18 cellular contexts compared by ENCODE assay signal in the genomic region with DNA sequence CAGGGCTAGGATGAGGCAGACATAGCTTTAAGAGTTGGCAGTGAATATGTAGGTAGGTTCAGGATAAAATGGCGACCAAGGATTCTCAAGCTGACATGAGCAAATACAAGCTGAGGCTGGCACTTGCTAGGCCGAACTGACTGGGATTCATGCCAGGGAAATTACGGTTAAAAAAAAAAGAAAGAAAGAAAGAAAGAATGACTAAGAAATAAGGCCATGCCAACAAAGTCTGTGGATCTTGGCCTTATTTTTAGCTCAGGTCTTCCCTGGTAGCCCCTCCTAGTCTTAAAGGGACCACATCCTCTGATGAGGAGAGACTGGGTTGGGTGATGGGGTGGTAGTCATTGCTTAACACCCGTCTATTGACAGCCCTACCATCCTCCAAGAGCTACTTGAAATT.
DNase-seq lines count a peak whose midpoint lies in the region; ATAC-seq, FAIRE-seq and TF ChIP-seq lines count a peak whose summit lies in the region.
"Had no signal": no experiment of that assay in that cellular context is flagged by ENCODE, and none has a peak within 500 bp of the region (broad histone marks: within the 10 kb centered on the region; RNA-seq: fewer than 3 reads in every experiment).

No MANE protein-coding gene starts in this region.

- H3K4me2 ChIP-seq in keratinocyte (ENCODE audit: control insufficient read depth, extremely low read depth, insufficient read depth, low read depth, low read length), result peak overlapping the region; percentile 26

- peaks cover 14% of the 10 kb centered on the region for H3K27me3 Mint-ChIP-seq in MCF 10A (ENCODE audit: insufficient read depth, unreplicated experiment)
- H3K27me3 Mint-ChIP-seq: activated CD4-positive, alpha-beta memory T cell treated with anti-CD3 and anti-CD28 coated beads for 36 hours had no signal

- DNase-seq in MCF 10A (ENCODE audit: unreplicated experiment) (peak; percentile 58), breast epithelium (ENCODE audit: low spot score in 2 of 2) (no peak), cardiac fibroblast (ENCODE audit: low read depth in 2 of 2) (peak; percentile 27 to 36), keratinocyte (ENCODE audit: low read depth, low spot score) (no peak), tibial nerve (ENCODE audit: low spot score in 2 of 2) (no peak), omental fat pad (ENCODE audit: low spot score) (no peak), MG63 (no peak)
- DNase-seq: 8988T; activated CD4-positive, alpha-beta memory T cell treated with anti-CD3 and anti-CD28 coated beads for 36 hours; CD8-positive, alpha-beta T cell; mesenchymal stem cell; NCI-H187 treated with DMSO at 0.1 percent for 48 hours; NCI-H526 treated with DMSO at 0.1 percent for 48 hours; right lobe of liver; stimulated activated CD4-positive, alpha-beta T cell treated with anti-CD3 and anti-CD28 coated beads, Interleukin-4, amount 100 ng/mL, for 1 hour had no signal

- H3K79me2 ChIP-seq in keratinocyte (ENCODE audit: control insufficient read depth, insufficient read depth, low read length), result no peaks in the 10 kb centered on the region

- TF ChIP-seq CTCF in MCF 10A (IDR thresholded peaks at IDR 0.05; ENCODE audit: unreplicated experiment) (no peak), breast epithelium (IDR thresholded peaks at IDR 0.05) (no peak), cardiac fibroblast (IDR thresholded peaks at IDR 0.05; ENCODE audit: low read depth, low read length) (no peak), keratinocyte (optimal IDR thresholded peaks at IDR 0.05 in 1 of 3, IDR thresholded peaks at IDR 0.05 in 1 of 3, conservative IDR thresholded peaks at IDR 0.05 in 1 of 3; ENCODE audit: extremely low read depth in 1 of 3, insufficient read depth in 2 of 3, low read length in 3 of 3) (no peak), tibial nerve (IDR thresholded peaks at IDR 0.05) (no peak), omental fat pad (IDR thresholded peaks at IDR 0.05) (no peak)

- no peaks in the 10 kb centered on the region for H3K36me3 Mint-ChIP-seq in MCF 10A (ENCODE audit: insufficient read depth, unreplicated experiment)
- H3K36me3 Mint-ChIP-seq: activated CD4-positive, alpha-beta memory T cell treated with anti-CD3 and anti-CD28 coated beads for 36 hours; CD8-positive, alpha-beta T cell had no signal

- dilution Hi-C loops in keratinocyte (cut with MboI; ENCODE audit: extremely low pct_ligation_motif_present, low sequenced_read_pairs), result no loop called here

- H3K4me1 ChIP-seq in breast epithelium (no peaks in the 10 kb centered on the region), keratinocyte (ENCODE audit: control insufficient read depth, extremely low read depth, insufficient read depth, low read length) (peaks cover 4% of the 10 kb centered on the region), tibial nerve (no peaks in the 10 kb centered on the region)
- H3K4me1 ChIP-seq: right lobe of liver had no signal

- no peaks in the 10 kb centered on the region for H3K4me1 Mint-ChIP-seq in MCF 10A (ENCODE audit: insufficient read depth, unreplicated experiment)

- H3K36me3 ChIP-seq in breast epithelium, result no peaks in the 10 kb centered on the region
- H3K36me3 ChIP-seq in keratinocyte (ENCODE audit: control insufficient read depth in 2 of 2, extremely low read depth in 1 of 2, insufficient read depth in 2 of 2, low read length in 2 of 2), result no peaks in the 10 kb centered on the region
- no peaks in the 10 kb centered on the region for H3K36me3 ChIP-seq in tibial nerve
- H3K36me3 ChIP-seq in MG63, result no peaks in the 10 kb centered on the region
- H3K36me3 ChIP-seq: right lobe of liver had no signal

- H3K4me3 Mint-ChIP-seq in MCF 10A (ENCODE audit: unreplicated experiment), result no peak overlapping the region
- H3K4me3 Mint-ChIP-seq: activated CD4-positive, alpha-beta memory T cell treated with anti-CD3 and anti-CD28 coated beads for 36 hours; CD8-positive, alpha-beta T cell had no signal

- peaks cover 11% of the 10 kb centered on the region for H3K9me3 Mint-ChIP-seq in MCF 10A (ENCODE audit: unreplicated experiment)
- H3K9me3 Mint-ChIP-seq: activated CD4-positive, alpha-beta memory T cell treated with anti-CD3 and anti-CD28 coated beads for 36 hours; CD8-positive, alpha-beta T cell had no signal

- ATAC-seq in GM18517 (IDR thresholded peaks at IDR 0.05; ENCODE audit: unreplicated experiment) (no peak), omental fat pad (ENCODE audit: low FRiP score) (no peak)
- ATAC-seq: CD8-positive, alpha-beta T cell; Panc1; right lobe of liver had no signal

- H3K4me3 ChIP-seq in breast epithelium (no peak overlapping the region), cardiac fibroblast (replicated peaks in 1 of 2; ENCODE audit: low read depth in 2 of 2, low read length in 2 of 2) (no peak overlapping the region), keratinocyte (ENCODE audit: control insufficient read depth in 2 of 3, extremely low read depth in 1 of 3, insufficient read depth in 2 of 3, low read depth in 1 of 3, low read length in 3 of 3) (no peak overlapping the region), tibial nerve (no peak overlapping the region), MG63 (no peak overlapping the region)
- H3K4me3 ChIP-seq: right lobe of liver had no signal

- TF ChIP-seq POLR2A in breast epithelium (IDR thresholded peaks at IDR 0.05), result no peak
- no peak for TF ChIP-seq POLR2A in tibial nerve (IDR thresholded peaks at IDR 0.05)

- intact Hi-C loops in MCF 10A (cut with micrococcal nuclease), result no loop called here
- intact Hi-C loops in breast epithelium (cut with DNase I; ENCODE audit: low total_unique reads), result no loop called here

- H3K9ac ChIP-seq in keratinocyte (ENCODE audit: control insufficient read depth, extremely low read depth, insufficient read depth, low read length), result no peak overlapping the region

- H3K27ac Mint-ChIP-seq in MCF 10A (ENCODE audit: low read depth, unreplicated experiment), result no peak overlapping the region
- H3K27ac Mint-ChIP-seq: activated CD4-positive, alpha-beta memory T cell treated with anti-CD3 and anti-CD28 coated beads for 36 hours; CD8-positive, alpha-beta T cell had no signal

- POLR2A ChIA-PET in MCF 10A (lab: Yijun Ruan, JAX), result interaction anchor here (0.6 to 1.1 kb wide), 3 partner anchors 45 to 623 kb away, joined by 3 to 4 read pairs (median 4); no protein-coding TSS in a partner anchor

- CTCF ChIA-PET in MCF 10A (lab: Yijun Ruan, JAX), result interaction anchor here (0.6 kb wide), 1 partner anchor 10 kb away, joined by 3 read pairs; no protein-coding TSS in a partner anchor

- BruUV-seq in MCF 10A (replicated peaks; lab: Mats Ljungman, UMichigan), result no TSS peak

- H3K9me3 ChIP-seq in breast epithelium, result no peaks in the 10 kb centered on the region
- no peaks in the 10 kb centered on the region for H3K9me3 ChIP-seq in keratinocyte (ENCODE audit: control insufficient read depth, low read depth, low read length)
- H3K9me3 ChIP-seq in tibial nerve, result no peaks in the 10 kb centered on the region
- H3K9me3 ChIP-seq in MG63, result no peaks in the 10 kb centered on the region
- H3K9me3 ChIP-seq: right lobe of liver had no signal

- peak overlapping the region; percentile 66 for H2AFZ ChIP-seq in keratinocyte (ENCODE audit: control insufficient read depth, low read length)

- H3K27me3 ChIP-seq in breast epithelium (no peaks in the 10 kb centered on the region), keratinocyte (ENCODE audit: control insufficient read depth, extremely low read depth, insufficient read depth, low read length) (no peaks in the 10 kb centered on the region), tibial nerve (no peaks in the 10 kb centered on the region), MG63 (no peaks in the 10 kb centered on the region)
- H3K27me3 ChIP-seq: right lobe of liver had no signal

- H3K27ac ChIP-seq in breast epithelium (no peak overlapping the region), keratinocyte (ENCODE audit: control insufficient read depth, insufficient read depth, low read length) (no peak overlapping the region), tibial nerve (no peak overlapping the region)
- H3K27ac ChIP-seq: right lobe of liver had no signal

- H3K9me1 ChIP-seq in keratinocyte (ENCODE audit: control insufficient read depth, extremely low read depth, insufficient read depth, low read length), result no peaks in the 10 kb centered on the region

- FAIRE-seq in keratinocyte (lab: Jason Lieb, UNC), result peak; percentile 36
- FAIRE-seq: H54 had no signal

- WGBS in tibial nerve, 2 donors, result 31 to 39% methylated on average over 4 of the region's 4 CpGs

- no peaks in the 10 kb centered on the region for H4K20me1 ChIP-seq in keratinocyte (ENCODE audit: control insufficient read depth, extremely low read depth, insufficient read depth, low read length)

- TF ChIP-seq EP300 in tibial nerve (IDR thresholded peaks at IDR 0.05), result no peak

Comparison
In these comparisons a context has a peak if more than half of its experiments do, and no peak if none do; other contexts are left out.
1. DNase-seq: peak in MCF 10A (single experiment) and cardiac fibroblast (2 of 2); none in breast epithelium (0 of 2), keratinocyte (single experiment), tibial nerve (0 of 2), omental fat pad (single experiment) and MG63 (single experiment).